ENCODE assay signal across 8 cellular contexts in genomic region chr5:141637693-141638419, GRCh38. TPM values are rescaled to one million over a fixed set of nuclear protein-coding genes. Genes with fewer than 3 reads are reported as not detected.
DNase-seq lines count a peak whose midpoint lies in the region; ATAC-seq and TF ChIP-seq lines count a peak whose summit lies in the region.

No MANE protein-coding gene starts in this region.

- peak; percentile 48 for DNase-seq in MM.1S
- peak; percentile 63 for DNase-seq in activated CD4-positive, CD25-positive, alpha-beta regulatory T cell treated with anti-CD3 and anti-CD28 coated beads, Interleukin-2, amount 50 U/mL, for 72 hours
- peak; percentile 62 for DNase-seq in choroid plexus epithelial cell (ENCODE audit: low read depth)
- peak; percentile 76 to 88 for DNase-seq in left lung
- peak; percentile 32 for DNase-seq in stimulated activated CD8-positive, alpha-beta memory T cell treated with anti-CD3 and anti-CD28 coated beads, Interleukin-12 subunit alpha, Interleukin-12 subunit beta, amount 100 ng/mL, for 4 hours (ENCODE audit: low read depth)
- no peak for DNase-seq in DMS153 treated with DMSO at 0.1 percent for 48 hours (lab: John Stamatoyannopoulos, UW; ENCODE audit: unreplicated experiment)

- intact Hi-C loops in left lung (cut with DNase I), result no loop called here

- H3K9me3 ChIP-seq in MM.1S (replicated peaks; ENCODE audit: insufficient read depth, low read length), result no peaks in the 10 kb centered on the region
- no peaks in the 10 kb centered on the region for H3K9me3 ChIP-seq in left lung

- H3F3A ChIP-seq in MM.1S (ENCODE audit: insufficient read depth, low read length), result peaks cover 16% of the 10 kb centered on the region; the same call in 1 of the 2 replicates

- H4K20me1 ChIP-seq in MM.1S (ENCODE audit: insufficient read depth, low read length), result peaks cover 4% of the 10 kb centered on the region; the same call in 1 of the 2 replicates

- peak overlapping the region; percentile 51; the same call in 1 of the 2 replicates for H3K9ac ChIP-seq in MM.1S (ENCODE audit: low read length)

- peaks cover 35% of the 10 kb centered on the region for H3K79me2 ChIP-seq in MM.1S (ENCODE audit: low read length)

- H2AFZ ChIP-seq in MM.1S (ENCODE audit: low read length), result peak overlapping the region; percentile 98

- H3K4me2 ChIP-seq in MM.1S (ENCODE audit: low read depth, low read length), result peak overlapping the region; percentile 95

- TF ChIP-seq CTCF in C4-2B (conservative IDR thresholded peaks at IDR 0.05) (peak; percentile 28), MM.1S (IDR thresholded peaks at IDR 0.05; ENCODE audit: low read length) (peak; percentile 34), choroid plexus epithelial cell (conservative IDR thresholded peaks at IDR 0.05; ENCODE audit: low read depth, low read length) (peak; percentile 42), left lung (IDR thresholded peaks at IDR 0.05) (peak in 1 of 2 donors; percentile 39)

- peak; percentile 21 for ATAC-seq in GM21423 (IDR thresholded peaks at IDR 0.05; ENCODE audit: unreplicated experiment)
- peak; percentile 70 for ATAC-seq in left lung

- H3K4me3 ChIP-seq in MM.1S (ENCODE audit: low read length) (peak overlapping the region; percentile 81), choroid plexus epithelial cell (ENCODE audit: low read depth, low read length) (peak overlapping the region; percentile 99), left lung (peak overlapping the region; percentile 68 to 93)

- H3K4me1 ChIP-seq in MM.1S (ENCODE audit: low read length) (peaks cover 16% of the 10 kb centered on the region), left lung (peaks cover 14 to 47% of the 10 kb centered on the region in 2 donors)

- H3K36me3 ChIP-seq in MM.1S (replicated peaks; ENCODE audit: insufficient read depth, low read length) (no peaks in the 10 kb centered on the region), left lung (peaks cover 0 to 11% of the 10 kb centered on the region in 2 donors)

- H3K27me3 ChIP-seq in MM.1S (replicated peaks; ENCODE audit: insufficient read depth, low read length) (no peaks in the 10 kb centered on the region), left lung (no peaks in the 10 kb centered on the region)

- no peaks in the 10 kb centered on the region for H3K9me2 ChIP-seq in MM.1S (replicated peaks; ENCODE audit: insufficient read depth, low read length)

- H3K27ac ChIP-seq in C4-2B (peak overlapping the region; percentile 73), MM.1S (ENCODE audit: low read length) (no peak overlapping the region), left lung (peak overlapping the region in 1 of 2 donors; percentile 69)

RNA-seq across cellular contexts. Expression of gene RELL2, which starts 1.1 kb away (rescaled TPM):
- 1 to 10 TPM; 2.6 to 6.3 TPM for total RNA-seq in left lung

RNA-seq across cellular contexts. Expression of gene HDAC3, which starts 1.2 kb away (rescaled TPM):
- 10 to 100 TPM; 41.2 to 50.0 TPM for total RNA-seq in left lung

RNA-seq across cellular contexts. Expression of gene FCHSD1, which starts 13.4 kb away (rescaled TPM):
- 10 to 100 TPM; 18.0 to 18.7 TPM for total RNA-seq in left lung

RNA-seq across cellular contexts. Expression of gene DIAPH1, which starts 19.1 kb away (rescaled TPM):
- 100 to 1,000 TPM; 122 to 137 TPM for total RNA-seq in left lung

RNA-seq across cellular contexts. Expression of gene ARAP3, which starts 44.2 kb away (rescaled TPM):
- total RNA-seq in left lung, result 10 to 100 TPM; 20.5 to 41.0 TPM
